ENCODE assay signal across 30 cellular contexts in the genomic region with DNA sequence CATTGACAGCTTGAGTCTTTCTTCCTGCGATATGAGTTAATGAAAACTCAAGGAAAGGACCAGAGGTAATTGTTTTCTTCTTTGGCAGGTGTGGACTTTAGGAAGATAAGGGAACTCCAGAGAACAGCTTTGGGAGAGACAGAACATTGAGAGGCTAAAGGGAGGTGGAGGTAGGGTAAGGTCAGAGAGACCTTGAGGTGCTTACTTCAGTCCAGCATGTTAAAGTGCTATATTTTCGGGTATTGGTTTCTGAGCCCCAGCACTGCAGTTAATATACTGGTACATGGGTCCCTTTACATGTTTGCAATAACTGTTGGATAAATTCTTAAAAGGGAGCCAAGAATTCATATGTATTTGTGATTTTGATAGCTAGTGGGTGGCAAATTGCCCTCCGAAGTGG.
"Had no signal": no experiment of that assay in that cellular context is flagged by ENCODE, and none has a peak within 500 bp of the region (broad histone marks: within the 10 kb centered on the region; RNA-seq: fewer than 3 reads in every experiment).

No MANE protein-coding gene starts in this region.

- H3K36me3 Mint-ChIP-seq: activated naive CD4-positive, alpha-beta T cell treated with anti-CD3 and anti-CD28 coated beads, Interleukin-2, amount 10 ng/mL, durations not matched to agents 7 days and 5 days; activated naive CD8-positive, alpha-beta T cell treated with anti-CD3 and anti-CD28 coated beads for 36 hours had no signal

- H3K36me3 ChIP-seq: cardiac muscle cell, SJCRH30, WERI-Rb-1 had no signal

- H3K27ac ChIP-seq: cardiac muscle cell, SJCRH30, SK-N-MC, WERI-Rb-1 had no signal

- H3K4me3 ChIP-seq: cardiac muscle cell, MG63, SJCRH30, SK-N-MC had no signal

- ATAC-seq: activated CD8-positive, alpha-beta T cell treated with anti-CD3 and anti-CD28 coated beads, Interleukin-2, amount 10 ng/mL, durations not matched to agents 7 days and 5 days had no signal

- H3K27me3 ChIP-seq: cardiac muscle cell, MG63, SJCRH30 had no signal

- H3K9me3 Mint-ChIP-seq: activated CD4-positive, alpha-beta T cell treated with anti-CD3 and anti-CD28 coated beads, Interleukin-2, amount 10 ng/mL, durations not matched to agents 7 days and 5 days; activated naive CD4-positive, alpha-beta T cell treated with anti-CD3 and anti-CD28 coated beads, Interleukin-2, amount 10 ng/mL, durations not matched to agents 7 days and 5 days; activated naive CD8-positive, alpha-beta T cell treated with anti-CD3 and anti-CD28 coated beads for 36 hours; activated T-cell treated with anti-CD3 and anti-CD28 coated beads, Interleukin-2, amount 50 U/mL, for 24 hours; activated T-helper 1 cell treated with anti-CD3 and anti-CD28 coated beads, Interleukin-12 subunit alpha, Interleukin-12 subunit beta, Interleukin-2, Interleukin-4 antibody, amounts not matched to agents 30 ng/mL and 10 ng/mL and 1 ng/mL, durations not matched to agents 14 hours and 24 hours and 36 hours; central memory CD8-positive, alpha-beta T cell had no signal

- H3K9me3 ChIP-seq: MG63, SJCRH30 had no signal

- H3K27ac Mint-ChIP-seq: activated CD4-positive, alpha-beta T cell treated with anti-CD3 and anti-CD28 coated beads, Interleukin-2, amount 10 ng/mL, durations not matched to agents 7 days and 5 days; activated CD8-positive, alpha-beta T cell treated with anti-CD3 and anti-CD28 coated beads, Interleukin-2, amount 10 ng/mL, durations not matched to agents 7 days and 5 days; activated naive CD4-positive, alpha-beta T cell treated with anti-CD3 and anti-CD28 coated beads, Interleukin-2, amount 10 ng/mL, durations not matched to agents 7 days and 5 days; activated naive CD8-positive, alpha-beta T cell treated with anti-CD3 and anti-CD28 coated beads for 36 hours; activated T-cell treated with anti-CD3 and anti-CD28 coated beads, Interleukin-2, amount 50 U/mL, for 24 hours; activated T-helper 1 cell treated with anti-CD3 and anti-CD28 coated beads, Interleukin-12 subunit alpha, Interleukin-12 subunit beta, Interleukin-2, Interleukin-4 antibody, amounts not matched to agents 30 ng/mL and 10 ng/mL and 1 ng/mL, durations not matched to agents 14 hours and 24 hours and 36 hours had no signal

- H3K4me3 Mint-ChIP-seq: activated CD4-positive, alpha-beta T cell treated with anti-CD3 and anti-CD28 coated beads, Interleukin-2, amount 10 ng/mL, durations not matched to agents 7 days and 5 days; activated CD8-positive, alpha-beta T cell treated with anti-CD3 and anti-CD28 coated beads, Interleukin-2, amount 10 ng/mL, durations not matched to agents 7 days and 5 days; activated naive CD4-positive, alpha-beta T cell treated with anti-CD3 and anti-CD28 coated beads, Interleukin-2, amount 10 ng/mL, durations not matched to agents 7 days and 5 days; activated naive CD8-positive, alpha-beta T cell treated with anti-CD3 and anti-CD28 coated beads for 36 hours; activated T-cell treated with anti-CD3 and anti-CD28 coated beads, Interleukin-2, amount 50 U/mL, for 24 hours; activated T-helper 1 cell treated with anti-CD3 and anti-CD28 coated beads, Interleukin-12 subunit alpha, Interleukin-12 subunit beta, Interleukin-2, Interleukin-4 antibody, amounts not matched to agents 30 ng/mL and 10 ng/mL and 1 ng/mL, durations not matched to agents 14 hours and 24 hours and 36 hours; central memory CD8-positive, alpha-beta T cell had no signal

- DNase-seq: activated CD4-positive, alpha-beta T cell treated with anti-CD3 and anti-CD28 coated beads for 1 hour; activated CD4-positive, alpha-beta T cell treated with anti-CD3 and anti-CD28 coated beads, Interleukin-2, amount 10 ng/mL, durations not matched to agents 7 days and 5 days; activated CD4-positive, alpha-beta T cell treated with anti-CD3 and anti-CD28 coated beads, Interleukin-2, amount 50 U/mL, for 48 hours; activated CD4-positive, CD25-positive, alpha-beta regulatory T cell; activated CD8-positive, alpha-beta T cell treated with anti-CD3 and anti-CD28 coated beads, Interleukin-2, amount 10 ng/mL, durations not matched to agents 7 days and 5 days; activated gamma-delta T cell treated with Interleukin-2 at 50 U/mL for 16 hours; activated naive CD4-positive, alpha-beta T cell treated with anti-CD3 and anti-CD28 coated beads, Interleukin-2, amount 10 ng/mL, durations not matched to agents 7 days and 5 days; activated naive CD8-positive, alpha-beta T cell treated with anti-CD3 and anti-CD28 coated beads for 36 hours; activated T-cell treated with anti-CD3 and anti-CD28 coated beads, Interleukin-2, amount 50 U/mL, for 24 hours; amniotic stem cell; aorta; Karpas-422; KBM-7; NCI-H1048; NCI-H1105 treated with DMSO at 0.1 percent for 48 hours; NCI-H1436; NCI-H1694; NCI-H1930; NCI-H2081 treated with DMSO at 0.1 percent for 48 hours; NCI-H446 treated with DMSO at 0.1 percent for 48 hours; NCI-H524; SHP77; SJCRH30; T1000; WERI-Rb-1 had no signal

- H3K4me1 Mint-ChIP-seq: activated CD4-positive, alpha-beta T cell treated with anti-CD3 and anti-CD28 coated beads, Interleukin-2, amount 10 ng/mL, durations not matched to agents 7 days and 5 days; activated naive CD4-positive, alpha-beta T cell treated with anti-CD3 and anti-CD28 coated beads, Interleukin-2, amount 10 ng/mL, durations not matched to agents 7 days and 5 days; activated naive CD8-positive, alpha-beta T cell treated with anti-CD3 and anti-CD28 coated beads for 36 hours; central memory CD8-positive, alpha-beta T cell had no signal
